ENCODE assay signal across 8 cellular contexts in genomic region chr4:108030332-108030731, GRCh38. TPM values are rescaled to one million over a fixed set of nuclear protein-coding genes. Genes with fewer than 3 reads are reported as not detected.
DNase-seq lines count a peak whose midpoint lies in the region; ATAC-seq and TF ChIP-seq lines count a peak whose summit lies in the region.

No MANE protein-coding gene starts in this region.

- DNase-seq in NCI-H2107 treated with DMSO at 0.1 percent for 48 hours (lab: John Stamatoyannopoulos, UW; ENCODE audit: unreplicated experiment) (peak; percentile 9), NCI-H2107 (lab: John Stamatoyannopoulos, UW) (no peak), NCI-H1105 treated with DMSO at 0.1 percent for 48 hours (lab: John Stamatoyannopoulos, UW) (peak; percentile 38), dorsolateral prefrontal cortex (peak in 2 of 10 donors; percentile 51 to 53), testis (peak; percentile 38)
- peak; percentile 57 for DNase-seq in activated CD4-positive, alpha-beta T cell treated with anti-CD3 and anti-CD28 coated beads for 24 hours (ENCODE audit: low read depth in 2 of 2)
- peak; percentile 30 to 85 (median 78) for DNase-seq in naive thymus-derived CD4-positive, alpha-beta T cell

- H3K4me1 Mint-ChIP-seq in naive thymus-derived CD4-positive, alpha-beta T cell = peaks cover 28 to 77% (median 66%) of the 10 kb centered on the region in 7 donors

- WGBS in testis, 2 donors = 88 to 90% methylated on average over 2 of the region's 2 CpGs

- H3K4me3 Mint-ChIP-seq in naive thymus-derived CD4-positive, alpha-beta T cell = peak overlapping the region; percentile 70 to 84 (median 76)

- H3K4me1 ChIP-seq in naive thymus-derived CD4-positive, alpha-beta T cell (ENCODE audit: control insufficient read depth in 2 of 2, insufficient read depth in 2 of 2, low read length in 2 of 2) = peaks cover 9 to 53% of the 10 kb centered on the region in 2 donors
- H3K4me1 ChIP-seq in testis = no peaks in the 10 kb centered on the region

- H3K36me3 ChIP-seq in naive thymus-derived CD4-positive, alpha-beta T cell (ENCODE audit: control insufficient read depth in 2 of 3, insufficient read depth in 3 of 3, low read length in 3 of 3) = peaks cover 0 to 8% (median 0%) of the 10 kb centered on the region in 3 experiments
- no peaks in the 10 kb centered on the region for H3K36me3 ChIP-seq in testis (ENCODE audit: low read depth, missing control alignments)

- no peaks in the 10 kb centered on the region for H3K27me3 Mint-ChIP-seq in naive thymus-derived CD4-positive, alpha-beta T cell

- no peak overlapping the region for H3K27ac ChIP-seq in dorsolateral prefrontal cortex
- peak overlapping the region; percentile 61 for H3K27ac ChIP-seq in naive thymus-derived CD4-positive, alpha-beta T cell (ENCODE audit: low read depth, low read length)
- H3K27ac ChIP-seq in testis = no peak overlapping the region

- TF ChIP-seq CTCF in dorsolateral prefrontal cortex (IDR thresholded peaks at IDR 0.05 in 54 of 56, conservative IDR thresholded peaks at IDR 0.05 in 2 of 56; ENCODE audit: low read depth in 1 of 56, partially characterized antibody in 56 of 56) (peak in 53 of 56 donors; percentile 18 to 74 (median 48)), testis (IDR thresholded peaks at IDR 0.05) (no peak)

- peak overlapping the region; percentile 86 to 96 (median 94) for H3K27ac Mint-ChIP-seq in naive thymus-derived CD4-positive, alpha-beta T cell

- peak; percentile 95 for ATAC-seq in HG02588 (IDR thresholded peaks at IDR 0.05; ENCODE audit: unreplicated experiment)
- peak; percentile 91 for ATAC-seq in naive thymus-derived CD4-positive, alpha-beta T cell

- no peaks in the 10 kb centered on the region for H3K9me3 ChIP-seq in naive thymus-derived CD4-positive, alpha-beta T cell (ENCODE audit: control insufficient read depth in 2 of 3, low read length in 3 of 3)
- H3K9me3 ChIP-seq in testis = no peaks in the 10 kb centered on the region

- intact Hi-C loops in dorsolateral prefrontal cortex (cut with DNase I) = loop anchor here in 1 of 2 donors (5.0 kb wide), 1 partner anchor 542 kb away; no protein-coding TSS in a partner anchor
- intact Hi-C loops in naive thymus-derived CD4-positive, alpha-beta T cell (cut with micrococcal nuclease) = loop anchor here (1.0 to 5.0 kb wide), 15 partner anchors 18 to 592 kb away; partner anchors contain the start of gene RPL34 (in 1 of the 2)
- intact Hi-C loops in testis (cut with DNase I; ENCODE audit: low total_unique reads) = no loop called here

- peaks cover 0 to 3% (median 0%) of the 10 kb centered on the region in 11 donors for H3K9me3 Mint-ChIP-seq in naive thymus-derived CD4-positive, alpha-beta T cell

- no peak for TF ChIP-seq POLR2A in testis (IDR thresholded peaks at IDR 0.05)

- POLR2A ChIA-PET in naive thymus-derived CD4-positive, alpha-beta T cell (lab: Charles Lee) = interaction anchor here (0.6 to 10.4 kb wide), 31 partner anchors 9 to 590 kb away, joined by 3 to 120 read pairs (median 4); partner anchors contain the start of genes CYP2U1, LEF1 and RPL34

- H3K4me3 ChIP-seq in dorsolateral prefrontal cortex = no peak overlapping the region
- H3K4me3 ChIP-seq in naive thymus-derived CD4-positive, alpha-beta T cell (ENCODE audit: low read length) = no peak overlapping the region
- H3K4me3 ChIP-seq in testis = no peak overlapping the region

- H3K36me3 Mint-ChIP-seq in naive thymus-derived CD4-positive, alpha-beta T cell = peaks cover 0 to 31% (median 4%) of the 10 kb centered on the region in 5 donors

- CTCF ChIA-PET in naive thymus-derived CD4-positive, alpha-beta T cell (lab: Charles Lee) = interaction anchor here (0.6 to 4.1 kb wide), 36 partner anchors 10 to 1378 kb away, joined by 3 to 32 read pairs (median 6); partner anchors contain the start of gene LEF1

- H3K27me3 ChIP-seq in dorsolateral prefrontal cortex (no peaks in the 10 kb centered on the region), testis (no peaks in the 10 kb centered on the region)
- H3K27me3 ChIP-seq in naive thymus-derived CD4-positive, alpha-beta T cell (ENCODE audit: control insufficient read depth in 2 of 2, insufficient read depth in 2 of 2, low read length in 2 of 2) = no peaks in the 10 kb centered on the region

RNA-seq across cellular contexts. Expression of gene HADH, which starts 40.6 kb away (rescaled TPM):
- total RNA-seq in dorsolateral prefrontal cortex (10 to 100 TPM; 23.3 to 43.1 (median 31.6) TPM), testis (10 to 100 TPM; 65.6 to 71.2 TPM)
- 10 to 100 TPM; 16.5 to 38.8 (median 29.7) TPM for total RNA-seq in naive thymus-derived CD4-positive, alpha-beta T cell
- 10 to 100 TPM; 43.0 to 45.1 TPM for polyA plus RNA-seq in naive thymus-derived CD4-positive, alpha-beta T cell
- 73.8 TPM for polyA plus RNA-seq in testis (ENCODE audit: insufficient read depth, low read depth, low replicate concordance)

Comparison
In these comparisons a context has a peak if more than half of its experiments do, and no peak if none do; other contexts are left out.
1. CTCF ChIP-seq: peak in dorsolateral prefrontal cortex (53 of 56); none in testis (0 of 3).